In genomic region chr4:94507708-94508107, GRCh38 we compare ENCODE assay signal across 9 cellular contexts. TPM values are rescaled to one million over a fixed set of nuclear protein-coding genes. Genes with fewer than 3 reads are reported as not detected.
DNase-seq lines count a peak whose midpoint lies in the region; ATAC-seq and TF ChIP-seq lines count a peak whose summit lies in the region.
"Had no signal": no experiment of that assay in that cellular context is flagged by ENCODE, and none has a peak within 500 bp of the region (broad histone marks: within the 10 kb centered on the region; RNA-seq: fewer than 3 reads in every experiment).

No MANE protein-coding gene starts in this region.

- H3K4me2 ChIP-seq in osteoblast (ENCODE audit: insufficient read depth, low read length) = peak overlapping the region; percentile 22

- H3K4me3 ChIP-seq in osteoblast (ENCODE audit: insufficient read depth, low read length) = no peak overlapping the region

- no peaks in the 10 kb centered on the region for H3K27me3 ChIP-seq in osteoblast (ENCODE audit: insufficient read depth, low read length)

- peaks cover 31% of the 10 kb centered on the region for H3K4me1 ChIP-seq in osteoblast (ENCODE audit: insufficient read depth, low read length)

- H4K20me1 ChIP-seq in osteoblast (ENCODE audit: insufficient read depth, low read length) = peaks cover 13% of the 10 kb centered on the region

- H3K9me3 ChIP-seq in osteoblast (ENCODE audit: low read depth, low read length) = no peaks in the 10 kb centered on the region

- peak; percentile 87 for ATAC-seq in esophagus mucosa
- no peak for ATAC-seq in HG03135 (IDR thresholded peaks at IDR 0.05; ENCODE audit: unreplicated experiment)
- ATAC-seq in HG03045 (IDR thresholded peaks at IDR 0.05; ENCODE audit: unreplicated experiment) = no peak

- no peak overlapping the region for H2AFZ ChIP-seq in osteoblast (ENCODE audit: low read length)

- peak; percentile 89 for DNase-seq in EL
- DNase-seq in LoVo (ENCODE audit: low spot score) = peak; percentile 81
- peak; percentile 68 for DNase-seq in osteoblast (ENCODE audit: insufficient read length, low spot score, missing footprints)
- no peak for DNase-seq in islet precursor cell
- no peak for DNase-seq in activated CD4-positive, CD25-positive, alpha-beta regulatory T cell (lab: John Stamatoyannopoulos, UW)
- DNase-seq: activated naive CD4-positive, alpha-beta T cell had no signal

- H3K27ac ChIP-seq in osteoblast (ENCODE audit: low read depth, low read length) = peak overlapping the region; percentile 83

- H3K36me3 ChIP-seq in osteoblast (ENCODE audit: insufficient read depth, low read length) = peaks cover 8% of the 10 kb centered on the region

- H3K79me2 ChIP-seq in osteoblast (ENCODE audit: insufficient read depth, low read length) = peaks cover 96% of the 10 kb centered on the region

- no peak for TF ChIP-seq CTCF in osteoblast (IDR thresholded peaks at IDR 0.05; ENCODE audit: extremely low read depth, low read depth, low read length)

RNA-seq across cellular contexts. Expression of gene PDLIM5, which starts 56.0 kb away (rescaled TPM):
- total RNA-seq in esophagus mucosa = 142 TPM
- 242 and 312 TPM in 2 replicates for total RNA-seq in osteoblast

Comparison
In these comparisons a context has a peak if more than half of its experiments do, and no peak if none do; other contexts are left out.
1. DNase-seq: peak in EL (single experiment), LoVo (single experiment) and osteoblast (single experiment); none in islet precursor cell (single experiment) and activated CD4-positive, CD25-positive, alpha-beta regulatory T cell (0 of 4).